Comparison of ENCODE assay signal across 8 cellular contexts in genomic region chr2:9207641-9208301, GRCh38. TPM values are rescaled to one million over a fixed set of nuclear protein-coding genes. Genes with fewer than 3 reads are reported as not detected.
DNase-seq lines count a peak whose midpoint lies in the region; ATAC-seq and TF ChIP-seq lines count a peak whose summit lies in the region.

No MANE protein-coding gene starts in this region.

- H3K9me3 Mint-ChIP-seq in activated CD4-positive, alpha-beta memory T cell treated with anti-CD3 and anti-CD28 coated beads for 36 hours = no peaks in the 10 kb centered on the region

- no peak overlapping the region for H3K27ac ChIP-seq in HUES64 (ENCODE audit: low read depth, low read length)
- peak overlapping the region; percentile 82 to 92 for H3K27ac ChIP-seq in right atrium auricular region

- H3K9me3 ChIP-seq in HUES64 (ENCODE audit: insufficient read depth, low read depth, low read length) = no peaks in the 10 kb centered on the region
- H3K9me3 ChIP-seq in right atrium auricular region = no peaks in the 10 kb centered on the region

- no peak for TF ChIP-seq CTCF in right atrium auricular region (IDR thresholded peaks at IDR 0.05)

- H3K27ac Mint-ChIP-seq in activated CD4-positive, alpha-beta memory T cell treated with anti-CD3 and anti-CD28 coated beads for 36 hours = no peak overlapping the region

- CTCF ChIA-PET in activated CD4-positive, alpha-beta memory T cell treated with anti-CD3 and anti-CD28 coated beads for 36 hours (lab: Charles Lee) = interaction anchor here (1.0 to 2.1 kb wide), 3 partner anchors 25 to 293 kb away, joined by 3 to 4 read pairs (median 3); no protein-coding TSS in a partner anchor

- peak overlapping the region; percentile 44 for H3K4me3 Mint-ChIP-seq in activated CD4-positive, alpha-beta memory T cell treated with anti-CD3 and anti-CD28 coated beads for 36 hours

- H3K9ac ChIP-seq in HUES64 (ENCODE audit: low read depth, low read length) = peak overlapping the region; percentile 92

- H3K4me1 ChIP-seq in HUES64 (ENCODE audit: insufficient read depth, low read length) = peaks cover 16% of the 10 kb centered on the region
- peaks cover 0 to 38% of the 10 kb centered on the region in 2 donors for H3K4me1 ChIP-seq in right atrium auricular region

- H3K4me3 ChIP-seq in HUES64 (ENCODE audit: low read length) (peak overlapping the region; percentile 61), right atrium auricular region (peak overlapping the region; percentile 78 to 83)

- intact Hi-C loops in activated CD4-positive, alpha-beta memory T cell treated with anti-CD3 and anti-CD28 coated beads for 36 hours (cut with micrococcal nuclease) = loop anchor here (5.0 kb wide), 4 partner anchors 40 to 165 kb away; no protein-coding TSS in a partner anchor
- intact Hi-C loops in sciatic nerve (cut with DNase I) = loop anchor here (10.0 kb wide), 2 partner anchors 63 to 97 kb away; no protein-coding TSS in a partner anchor

- peaks cover 4% of the 10 kb centered on the region for H3K4me1 Mint-ChIP-seq in activated CD4-positive, alpha-beta memory T cell treated with anti-CD3 and anti-CD28 coated beads for 36 hours (ENCODE audit: low read depth)

- peak; percentile 27 for ATAC-seq in sciatic nerve
- no peak for ATAC-seq in GM18909 (IDR thresholded peaks at IDR 0.05; ENCODE audit: poor library complexity, unreplicated experiment)

- POLR2A ChIA-PET in activated CD4-positive, alpha-beta memory T cell treated with anti-CD3 and anti-CD28 coated beads for 36 hours (lab: Charles Lee) = no interaction called here

- no peaks in the 10 kb centered on the region for H3K36me3 Mint-ChIP-seq in activated CD4-positive, alpha-beta memory T cell treated with anti-CD3 and anti-CD28 coated beads for 36 hours

- DNase-seq in DMS153 treated with DMSO at 0.1 percent for 48 hours (lab: John Stamatoyannopoulos, UW; ENCODE audit: unreplicated experiment) (peak; percentile 32), right atrium auricular region (ENCODE audit: low spot score) (peak; percentile 58), sciatic nerve (ENCODE audit: low spot score) (no peak), HCEC 1CT (no peak), NK-92 (lab: John Stamatoyannopoulos, UW; ENCODE audit: unreplicated experiment) (no peak)
- peak; percentile 16 for DNase-seq in activated CD4-positive, alpha-beta memory T cell treated with anti-CD3 and anti-CD28 coated beads for 36 hours

- peaks cover 48% of the 10 kb centered on the region for H3K27me3 Mint-ChIP-seq in activated CD4-positive, alpha-beta memory T cell treated with anti-CD3 and anti-CD28 coated beads for 36 hours

- H3K36me3 ChIP-seq in HUES64 (ENCODE audit: insufficient read depth, low read length) = no peaks in the 10 kb centered on the region
- H3K36me3 ChIP-seq in right atrium auricular region = no peaks in the 10 kb centered on the region

- peaks cover 39% of the 10 kb centered on the region for H3K27me3 ChIP-seq in HUES64 (ENCODE audit: insufficient read depth, low read length)
- H3K27me3 ChIP-seq in right atrium auricular region = no peaks in the 10 kb centered on the region

- WGBS in HUES64 = 2% methylated on average over 34 of the region's 34 CpGs

RNA-seq across cellular contexts. Expression of gene ASAP2, which starts 1.2 kb away (rescaled TPM):
- 11.5 TPM for polyA plus RNA-seq in HUES64 (2013, experiment 1 of 2)
- 17.1 TPM for polyA plus RNA-seq in HUES64 (2013, experiment 2 of 2)
- under 1 TPM; 0.26 to 0.97 TPM for total RNA-seq in activated CD4-positive, alpha-beta memory T cell treated with anti-CD3 and anti-CD28 coated beads for 36 hours
- 10 to 100 TPM; 13.2 to 20.3 TPM for total RNA-seq in right atrium auricular region
- total RNA-seq in sciatic nerve = 47.1 TPM

Comparison
In these comparisons a context has a peak if more than half of its experiments do, and no peak if none do; other contexts are left out.
1. DNase-seq: peak in DMS153 treated with DMSO at 0.1 percent for 48 hours (single experiment), activated CD4-positive, alpha-beta memory T cell treated with anti-CD3 and anti-CD28 coated beads for 36 hours (single experiment) and right atrium auricular region (single experiment); none in sciatic nerve (single experiment), HCEC 1CT (single experiment) and NK-92 (single experiment).
2. RNA of gene ASAP2, which starts 1.2 kb away (total RNA-seq): 47.1 TPM in sciatic nerve (single experiment) and 13.2 to 20.3 TPM in right atrium auricular region; 0.26 to 0.97 TPM in activated CD4-positive, alpha-beta memory T cell treated with anti-CD3 and anti-CD28 coated beads for 36 hours; every median in the first group is over 4 times any median in the second.